Comparison of ENCODE assay signal across 1 cellular context in the genomic region with DNA sequence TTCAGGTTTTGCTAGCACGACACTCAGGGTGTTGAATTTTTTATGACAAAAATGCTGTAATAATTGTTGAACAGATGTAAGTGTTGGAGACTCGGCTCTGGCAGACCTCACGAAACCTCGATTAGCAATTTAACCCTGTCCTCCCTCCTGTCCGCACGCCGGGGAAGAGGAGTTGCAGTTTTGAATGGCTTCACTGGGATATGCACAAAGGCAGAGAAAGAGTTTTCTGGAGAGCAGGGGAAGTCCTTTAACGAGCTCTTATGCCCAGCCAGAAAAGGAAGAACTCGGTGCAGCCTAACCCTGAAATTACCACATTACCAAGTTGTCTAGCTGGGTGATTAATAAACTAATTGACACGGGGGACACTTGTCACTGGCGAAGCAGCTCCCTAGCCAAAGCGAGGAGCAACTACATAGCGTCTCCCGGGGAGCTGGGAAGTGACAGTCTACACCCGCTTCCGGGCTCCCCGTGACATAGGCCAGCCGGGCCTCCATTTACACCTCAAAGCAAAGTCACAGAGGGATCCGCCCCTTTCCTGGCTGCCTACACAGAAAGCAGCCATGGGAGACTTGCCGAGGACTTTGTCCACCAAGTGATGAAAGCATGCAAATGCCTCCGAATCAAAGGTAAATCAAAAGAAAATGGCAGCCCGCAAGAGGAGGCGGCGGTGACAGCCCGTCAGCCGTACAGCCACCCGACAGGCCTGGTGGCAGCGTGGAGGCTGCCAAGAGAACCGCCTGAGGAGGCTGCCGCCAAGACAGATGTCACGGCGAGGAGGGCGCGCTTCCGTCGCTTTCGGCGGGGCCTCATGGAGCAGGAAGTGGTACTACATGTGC.
TF ChIP-seq lines count a peak whose summit lies in the region.

No MANE protein-coding gene starts in this region.

TF ChIP-seq in H1, 55 proteins besides CTCF, POLR2A, EP300 and RAD21:
- TF ChIP-seq TAF1 (IDR thresholded peaks at IDR 0.05; ENCODE audit: low read depth, low read length): no peak
- TF ChIP-seq SIRT6 (IDR thresholded peaks at IDR 0.05; ENCODE audit: low read length): no peak
- TF ChIP-seq HDAC6 (IDR thresholded peaks at IDR 0.05; ENCODE audit: low read depth, low read length): no peak
- no peak for TF ChIP-seq BRCA1 (IDR thresholded peaks at IDR 0.05; ENCODE audit: low read depth, low read length)
- TF ChIP-seq CEBPB (IDR thresholded peaks at IDR 0.05; ENCODE audit: low read depth, low read length): no peak
- TF ChIP-seq GTF2F1 (IDR thresholded peaks at IDR 0.05; ENCODE audit: borderline replicate concordance, low read depth, low read length): no peak
- no peak for TF ChIP-seq CHD1 (IDR thresholded peaks at IDR 0.05; ENCODE audit: low read depth, low read length)
- no peak for TF ChIP-seq JUN (IDR thresholded peaks at IDR 0.05; ENCODE audit: low read depth, low read length)
- peak in 1 of 2 experiments; percentile 84; a peak in 2 of 4 replicates for TF ChIP-seq SIN3A (conservative IDR thresholded peaks at IDR 0.05 in 1 of 2, IDR thresholded peaks at IDR 0.05 in 1 of 2; ENCODE audit: low read depth in 1 of 2, low read length in 2 of 2)
- no peak for TF ChIP-seq RBBP5 (IDR thresholded peaks at IDR 0.05; ENCODE audit: borderline replicate concordance, low read depth, low read length)
- TF ChIP-seq NRF1 (IDR thresholded peaks at IDR 0.05; ENCODE audit: low read depth, low read length): no peak
- TF ChIP-seq CBX8 (IDR thresholded peaks at IDR 0.05; ENCODE audit: borderline replicate concordance, low read depth, low read length): no peak
- no peak for TF ChIP-seq PHF8 (conservative IDR thresholded peaks at IDR 0.05; ENCODE audit: low read depth, low read length)
- TF ChIP-seq, protein P1, sequence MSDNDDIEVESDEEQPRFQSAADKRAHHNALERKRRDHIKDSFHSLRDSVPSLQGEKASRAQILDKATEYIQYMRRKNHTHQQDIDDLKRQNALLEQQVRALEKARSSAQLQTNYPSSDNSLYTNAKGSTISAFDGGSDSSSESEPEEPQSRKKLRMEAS (IDR thresholded peaks at IDR 0.05): peak; percentile 81
- TF ChIP-seq SP4 (IDR thresholded peaks at IDR 0.05; ENCODE audit: low read length): no peak
- TF ChIP-seq HDAC2 (IDR thresholded peaks at IDR 0.05; ENCODE audit: borderline replicate concordance in 1 of 2, low read depth in 2 of 2, low read length in 2 of 2): peak in 1 of 2 experiments; percentile 48; a peak in 1 of 4 replicates
- no peak for TF ChIP-seq POU5F1 (IDR thresholded peaks at IDR 0.05; ENCODE audit: low read depth, low read length)
- no peak for TF ChIP-seq MAFK (IDR thresholded peaks at IDR 0.05; ENCODE audit: low read depth, low read length)
- no peak for TF ChIP-seq SP2 (IDR thresholded peaks at IDR 0.05; ENCODE audit: low read length)
- TF ChIP-seq SAP30 (IDR thresholded peaks at IDR 0.05; ENCODE audit: insufficient read depth, insufficient replicate concordance, low read length): peak; percentile 53
- no peak for TF ChIP-seq CTBP2 (IDR thresholded peaks at IDR 0.05; ENCODE audit: borderline replicate concordance, insufficient read depth, insufficient read length, low read length)
- no peak for TF ChIP-seq EZH2 (IDR thresholded peaks at IDR 0.05; ENCODE audit: low read depth, low read length, severe bottlenecking)
- TF ChIP-seq BACH1 (IDR thresholded peaks at IDR 0.05; ENCODE audit: low read length): no peak
- peak; percentile 75 for TF ChIP-seq YY1 (IDR thresholded peaks at IDR 0.05; ENCODE audit: low read depth, low read length)
- TF ChIP-seq JUND (IDR thresholded peaks at IDR 0.05; ENCODE audit: low read length): no peak
- TF ChIP-seq CBX5 (IDR thresholded peaks at IDR 0.05; ENCODE audit: low read depth, low read length): no peak
- no peak for TF ChIP-seq TAF7 (optimal IDR thresholded peaks at IDR 0.05; ENCODE audit: borderline replicate concordance, low read depth, low read length)
- no peak for TF ChIP-seq SUZ12 (IDR thresholded peaks at IDR 0.05; ENCODE audit: low read length)
- TF ChIP-seq KDM4A (IDR thresholded peaks at IDR 0.05; ENCODE audit: low read depth, low read length, severe bottlenecking): peak; percentile 45
- TF ChIP-seq, protein P2, sequence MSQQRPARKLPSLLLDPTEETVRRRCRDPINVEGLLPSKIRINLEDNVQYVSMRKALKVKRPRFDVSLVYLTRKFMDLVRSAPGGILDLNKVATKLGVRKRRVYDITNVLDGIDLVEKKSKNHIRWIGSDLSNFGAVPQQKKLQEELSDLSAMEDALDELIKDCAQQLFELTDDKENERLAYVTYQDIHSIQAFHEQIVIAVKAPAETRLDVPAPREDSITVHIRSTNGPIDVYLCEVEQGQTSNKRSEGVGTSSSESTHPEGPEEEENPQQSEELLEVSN (IDR thresholded peaks at IDR 0.05): peak; percentile 79
- TF ChIP-seq TEAD4 (IDR thresholded peaks at IDR 0.05; ENCODE audit: low read depth, low read length): no peak
- TF ChIP-seq ZNF274 (IDR thresholded peaks at IDR 0.05; ENCODE audit: borderline replicate concordance, extremely low read depth, low read length): no peak
- TF ChIP-seq SRF (IDR thresholded peaks at IDR 0.05; ENCODE audit: low read depth, low read length): no peak
- TF ChIP-seq, protein P3, sequence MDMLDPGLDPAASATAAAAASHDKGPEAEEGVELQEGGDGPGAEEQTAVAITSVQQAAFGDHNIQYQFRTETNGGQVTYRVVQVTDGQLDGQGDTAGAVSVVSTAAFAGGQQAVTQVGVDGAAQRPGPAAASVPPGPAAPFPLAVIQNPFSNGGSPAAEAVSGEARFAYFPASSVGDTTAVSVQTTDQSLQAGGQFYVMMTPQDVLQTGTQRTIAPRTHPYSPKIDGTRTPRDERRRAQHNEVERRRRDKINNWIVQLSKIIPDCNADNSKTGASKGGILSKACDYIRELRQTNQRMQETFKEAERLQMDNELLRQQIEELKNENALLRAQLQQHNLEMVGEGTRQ (IDR thresholded peaks at IDR 0.05; ENCODE audit: low read length): no peak
- TF ChIP-seq ASH2L (IDR thresholded peaks at IDR 0.05; ENCODE audit: low read length): no peak
- TF ChIP-seq CHD2 (IDR thresholded peaks at IDR 0.05; ENCODE audit: low read length): no peak
- no peak for TF ChIP-seq BCL11A (IDR thresholded peaks at IDR 0.05; ENCODE audit: low read depth in 2 of 2, low read length in 2 of 2)
- TF ChIP-seq EGR1 (IDR thresholded peaks at IDR 0.05; ENCODE audit: borderline replicate concordance, low read depth, low read length): no peak
- TF ChIP-seq CREB1 (IDR thresholded peaks at IDR 0.05): no peak
- TF ChIP-seq, protein P4, sequence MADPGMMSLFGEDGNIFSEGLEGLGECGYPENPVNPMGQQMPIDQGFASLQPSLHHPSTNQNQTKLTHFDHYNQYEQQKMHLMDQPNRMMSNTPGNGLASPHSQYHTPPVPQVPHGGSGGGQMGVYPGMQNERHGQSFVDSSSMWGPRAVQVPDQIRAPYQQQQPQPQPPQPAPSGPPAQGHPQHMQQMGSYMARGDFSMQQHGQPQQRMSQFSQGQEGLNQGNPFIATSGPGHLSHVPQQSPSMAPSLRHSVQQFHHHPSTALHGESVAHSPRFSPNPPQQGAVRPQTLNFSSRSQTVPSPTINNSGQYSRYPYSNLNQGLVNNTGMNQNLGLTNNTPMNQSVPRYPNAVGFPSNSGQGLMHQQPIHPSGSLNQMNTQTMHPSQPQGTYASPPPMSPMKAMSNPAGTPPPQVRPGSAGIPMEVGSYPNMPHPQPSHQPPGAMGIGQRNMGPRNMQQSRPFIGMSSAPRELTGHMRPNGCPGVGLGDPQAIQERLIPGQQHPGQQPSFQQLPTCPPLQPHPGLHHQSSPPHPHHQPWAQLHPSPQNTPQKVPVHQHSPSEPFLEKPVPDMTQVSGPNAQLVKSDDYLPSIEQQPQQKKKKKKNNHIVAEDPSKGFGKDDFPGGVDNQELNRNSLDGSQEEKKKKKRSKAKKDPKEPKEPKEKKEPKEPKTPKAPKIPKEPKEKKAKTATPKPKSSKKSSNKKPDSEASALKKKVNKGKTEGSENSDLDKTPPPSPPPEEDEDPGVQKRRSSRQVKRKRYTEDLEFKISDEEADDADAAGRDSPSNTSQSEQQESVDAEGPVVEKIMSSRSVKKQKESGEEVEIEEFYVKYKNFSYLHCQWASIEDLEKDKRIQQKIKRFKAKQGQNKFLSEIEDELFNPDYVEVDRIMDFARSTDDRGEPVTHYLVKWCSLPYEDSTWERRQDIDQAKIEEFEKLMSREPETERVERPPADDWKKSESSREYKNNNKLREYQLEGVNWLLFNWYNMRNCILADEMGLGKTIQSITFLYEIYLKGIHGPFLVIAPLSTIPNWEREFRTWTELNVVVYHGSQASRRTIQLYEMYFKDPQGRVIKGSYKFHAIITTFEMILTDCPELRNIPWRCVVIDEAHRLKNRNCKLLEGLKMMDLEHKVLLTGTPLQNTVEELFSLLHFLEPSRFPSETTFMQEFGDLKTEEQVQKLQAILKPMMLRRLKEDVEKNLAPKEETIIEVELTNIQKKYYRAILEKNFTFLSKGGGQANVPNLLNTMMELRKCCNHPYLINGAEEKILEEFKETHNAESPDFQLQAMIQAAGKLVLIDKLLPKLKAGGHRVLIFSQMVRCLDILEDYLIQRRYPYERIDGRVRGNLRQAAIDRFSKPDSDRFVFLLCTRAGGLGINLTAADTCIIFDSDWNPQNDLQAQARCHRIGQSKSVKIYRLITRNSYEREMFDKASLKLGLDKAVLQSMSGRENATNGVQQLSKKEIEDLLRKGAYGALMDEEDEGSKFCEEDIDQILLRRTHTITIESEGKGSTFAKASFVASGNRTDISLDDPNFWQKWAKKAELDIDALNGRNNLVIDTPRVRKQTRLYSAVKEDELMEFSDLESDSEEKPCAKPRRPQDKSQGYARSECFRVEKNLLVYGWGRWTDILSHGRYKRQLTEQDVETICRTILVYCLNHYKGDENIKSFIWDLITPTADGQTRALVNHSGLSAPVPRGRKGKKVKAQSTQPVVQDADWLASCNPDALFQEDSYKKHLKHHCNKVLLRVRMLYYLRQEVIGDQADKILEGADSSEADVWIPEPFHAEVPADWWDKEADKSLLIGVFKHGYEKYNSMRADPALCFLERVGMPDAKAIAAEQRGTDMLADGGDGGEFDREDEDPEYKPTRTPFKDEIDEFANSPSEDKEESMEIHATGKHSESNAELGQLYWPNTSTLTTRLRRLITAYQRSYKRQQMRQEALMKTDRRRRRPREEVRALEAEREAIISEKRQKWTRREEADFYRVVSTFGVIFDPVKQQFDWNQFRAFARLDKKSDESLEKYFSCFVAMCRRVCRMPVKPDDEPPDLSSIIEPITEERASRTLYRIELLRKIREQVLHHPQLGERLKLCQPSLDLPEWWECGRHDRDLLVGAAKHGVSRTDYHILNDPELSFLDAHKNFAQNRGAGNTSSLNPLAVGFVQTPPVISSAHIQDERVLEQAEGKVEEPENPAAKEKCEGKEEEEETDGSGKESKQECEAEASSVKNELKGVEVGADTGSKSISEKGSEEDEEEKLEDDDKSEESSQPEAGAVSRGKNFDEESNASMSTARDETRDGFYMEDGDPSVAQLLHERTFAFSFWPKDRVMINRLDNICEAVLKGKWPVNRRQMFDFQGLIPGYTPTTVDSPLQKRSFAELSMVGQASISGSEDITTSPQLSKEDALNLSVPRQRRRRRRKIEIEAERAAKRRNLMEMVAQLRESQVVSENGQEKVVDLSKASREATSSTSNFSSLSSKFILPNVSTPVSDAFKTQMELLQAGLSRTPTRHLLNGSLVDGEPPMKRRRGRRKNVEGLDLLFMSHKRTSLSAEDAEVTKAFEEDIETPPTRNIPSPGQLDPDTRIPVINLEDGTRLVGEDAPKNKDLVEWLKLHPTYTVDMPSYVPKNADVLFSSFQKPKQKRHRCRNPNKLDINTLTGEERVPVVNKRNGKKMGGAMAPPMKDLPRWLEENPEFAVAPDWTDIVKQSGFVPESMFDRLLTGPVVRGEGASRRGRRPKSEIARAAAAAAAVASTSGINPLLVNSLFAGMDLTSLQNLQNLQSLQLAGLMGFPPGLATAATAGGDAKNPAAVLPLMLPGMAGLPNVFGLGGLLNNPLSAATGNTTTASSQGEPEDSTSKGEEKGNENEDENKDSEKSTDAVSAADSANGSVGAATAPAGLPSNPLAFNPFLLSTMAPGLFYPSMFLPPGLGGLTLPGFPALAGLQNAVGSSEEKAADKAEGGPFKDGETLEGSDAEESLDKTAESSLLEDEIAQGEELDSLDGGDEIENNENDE (IDR thresholded peaks at IDR 0.05; ENCODE audit: insufficient replicate concordance, low read length): no peak
- TF ChIP-seq KDM1A (IDR thresholded peaks at IDR 0.05; ENCODE audit: borderline replicate concordance, low read length): no peak
- no peak for TF ChIP-seq TCF12 (IDR thresholded peaks at IDR 0.05; ENCODE audit: low read depth, low read length)
- no peak for TF ChIP-seq RNF2 (IDR thresholded peaks at IDR 0.05; ENCODE audit: borderline replicate concordance, low read depth, low read length, missing control alignments, poor library complexity, severe bottlenecking)
